In genomic region chr3:62551556-62551955, GRCh38 we compare ENCODE assay signal across 28 cellular contexts.
"Had no signal": no experiment of that assay in that cellular context is flagged by ENCODE, and none has a peak within 500 bp of the region (broad histone marks: within the 10 kb centered on the region; RNA-seq: fewer than 3 reads in every experiment).

No MANE protein-coding gene starts in this region.

- DNase-seq: colonic mucosa; cortex of kidney; dermis blood vessel endothelial cell; dorsolateral prefrontal cortex; effector CD4-positive, alpha-beta T cell; effector CD8-positive, alpha-beta T cell; effector memory CD4-positive, alpha-beta T cell; effector memory CD8-positive, alpha-beta T cell; endodermal cell; erythroblast; esophagus squamous epithelium; foreskin fibroblast; foreskin keratinocyte; foreskin melanocyte; gastrocnemius medialis; glutamatergic neuron; head of caudate nucleus; heart left ventricle had no signal

- H3K9me3 ChIP-seq: colonic mucosa, esophagus muscularis mucosa, esophagus squamous epithelium, gastrocnemius medialis, gastroesophageal sphincter, heart left ventricle had no signal

- H3K27ac ChIP-seq: colonic mucosa, coronary artery, dorsolateral prefrontal cortex, epithelial cell of prostate, esophagus muscularis mucosa, esophagus squamous epithelium, foreskin keratinocyte, gastrocnemius medialis, gastroesophageal sphincter, heart left ventricle had no signal

- H3K36me3 ChIP-seq: colonic mucosa, esophagus muscularis mucosa, esophagus squamous epithelium, gastrocnemius medialis, gastroesophageal sphincter had no signal

- H3K4me1 ChIP-seq: colonic mucosa, esophagus muscularis mucosa, esophagus squamous epithelium, gastrocnemius medialis, gastroesophageal sphincter, heart left ventricle had no signal

- H3K9me3 Mint-ChIP-seq: dendritic cell treated with granulocyte-macrophage colony-stimulating factor and Interleukin-4, amounts not matched to agents 40 ng/mL and 50 ng/mL, for 4 days; endodermal cell had no signal

- ATAC-seq: effector memory CD8-positive, alpha-beta T cell; esophagus mucosa; foreskin keratinocyte; gastrocnemius medialis; gastroesophageal sphincter; heart left ventricle had no signal

- FAIRE-seq: colon, endometrium, endothelial cell of umbilical vein, frontal cortex had no signal

- H3K27me3 Mint-ChIP-seq: dendritic cell treated with granulocyte-macrophage colony-stimulating factor and Interleukin-4, amounts not matched to agents 40 ng/mL and 50 ng/mL, for 4 days; effector memory CD8-positive, alpha-beta T cell had no signal

- H3K27me3 ChIP-seq: colonic mucosa, esophagus muscularis mucosa, gastrocnemius medialis, gastroesophageal sphincter, heart left ventricle had no signal

- H3K4me3 ChIP-seq: colonic mucosa, coronary artery, dorsolateral prefrontal cortex, esophagus muscularis mucosa, esophagus squamous epithelium, gastrocnemius medialis, gastroesophageal sphincter, heart left ventricle had no signal

- H3K4me3 Mint-ChIP-seq: dendritic cell treated with granulocyte-macrophage colony-stimulating factor and Interleukin-4, amounts not matched to agents 40 ng/mL and 50 ng/mL, for 4 days; effector memory CD8-positive, alpha-beta T cell; endodermal cell had no signal
